Comparison of ENCODE assay signal across 18 cellular contexts in genomic region chrX:72569786-72570185, GRCh38. TPM values are rescaled to one million over a fixed set of nuclear protein-coding genes. Genes with fewer than 3 reads are reported as not detected.
A peak's percentile ranks its signal among the peaks of the same experiment; 100 is the strongest.
DNase-seq lines count a peak whose midpoint lies in the region; ATAC-seq and TF ChIP-seq lines count a peak whose summit lies in the region.
"Had no signal": no experiment of that assay in that cellular context is flagged by ENCODE, and none has a peak within 500 bp of the region (broad histone marks: within the 10 kb centered on the region; RNA-seq: fewer than 3 reads in every experiment).

No MANE protein-coding gene starts in this region.

- peaks cover 0 to 14% of the 10 kb centered on the region in 2 experiments for H3K27me3 ChIP-seq in mesenchymal stem cell (ENCODE audit: control insufficient read depth in 1 of 2, insufficient read depth in 1 of 2, low read length in 2 of 2)
- H3K27me3 ChIP-seq: BE2C, colonic mucosa, left lung, vagina had no signal

- H4K91ac ChIP-seq in mesenchymal stem cell (ENCODE audit: low read length): no peak overlapping the region

- TF ChIP-seq CTCF in LNCAP (IDR thresholded peaks at IDR 0.05): peak; percentile 22; the same call in 1 of the 2 replicates

- no peak overlapping the region for H2AFZ ChIP-seq in mesenchymal stem cell (ENCODE audit: low read depth, low read length)

- no peak overlapping the region for H3K27ac Mint-ChIP-seq in activated naive CD4-positive, alpha-beta T cell treated with anti-CD3 and anti-CD28 coated beads for 36 hours

- H3K27ac ChIP-seq in mesenchymal stem cell (ENCODE audit: low read length, poor library complexity, severe bottlenecking): no peak overlapping the region
- H3K27ac ChIP-seq: colonic mucosa, left lung, vagina had no signal

- H3K4me2 ChIP-seq in mesenchymal stem cell (ENCODE audit: low read length, poor library complexity, severe bottlenecking): no peak overlapping the region

- H2BK5ac ChIP-seq in mesenchymal stem cell (ENCODE audit: low read depth, low read length, poor library complexity, severe bottlenecking): no peak overlapping the region

- peaks cover 15% of the 10 kb centered on the region for H3K36me3 Mint-ChIP-seq in activated naive CD4-positive, alpha-beta T cell treated with anti-CD3 and anti-CD28 coated beads for 36 hours (ENCODE audit: low read depth)

- no peak overlapping the region for H3K4ac ChIP-seq in mesenchymal stem cell (ENCODE audit: low read depth in 1 of 2, low read length in 2 of 2)

- H2BK15ac ChIP-seq in mesenchymal stem cell (ENCODE audit: low read depth, poor library complexity, severe bottlenecking): no peak overlapping the region

- H2AK5ac ChIP-seq in mesenchymal stem cell (ENCODE audit: low read length, severe bottlenecking): no peak overlapping the region

- no peak overlapping the region for H3K14ac ChIP-seq in mesenchymal stem cell (ENCODE audit: low read length in 2 of 2)

- H3K9me3 Mint-ChIP-seq in activated naive CD4-positive, alpha-beta T cell treated with anti-CD3 and anti-CD28 coated beads for 36 hours: no peaks in the 10 kb centered on the region
- H3K9me3 Mint-ChIP-seq: neural crest cell had no signal

- peaks cover 2% of the 10 kb centered on the region for H3K79me1 ChIP-seq in mesenchymal stem cell (replicated peaks; ENCODE audit: low read length, poor library complexity, severe bottlenecking)

- H2BK12ac ChIP-seq in mesenchymal stem cell (ENCODE audit: low read length in 2 of 2): no peak overlapping the region

- no peak overlapping the region for H4K8ac ChIP-seq in mesenchymal stem cell (ENCODE audit: low read length)

- DNase-seq in activated naive CD4-positive, alpha-beta T cell treated with anti-CD3 and anti-CD28 coated beads for 36 hours: peak; percentile 40
- DNase-seq in activated naive CD4-positive, alpha-beta T cell (lab: John Stamatoyannopoulos, UW): no peak
- DNase-seq in astrocyte of the hippocampus (ENCODE audit: low read depth, low spot score) (peak; percentile 73), mesenchymal stem cell (peak; percentile 8), NCI-H2107 (lab: John Stamatoyannopoulos, UW) (no peak), SKM-1 (lab: John Stamatoyannopoulos, UW; ENCODE audit: unreplicated experiment) (no peak)
- DNase-seq: activated effector memory CD4-positive, alpha-beta T cell treated with anti-CD3 and anti-CD28 coated beads, Interleukin-2, amount 50 U/mL, for 16 hours; BE2C; colonic mucosa; GF-D8; left lung; NCI-H1105 treated with DMSO at 0.1 percent for 48 hours; NCI-H510A; SHP77 had no signal

- no peak overlapping the region for H3K4me3 ChIP-seq in mesenchymal stem cell (ENCODE audit: insufficient read depth in 1 of 2, low read depth in 1 of 2, low read length in 2 of 2)
- H3K4me3 ChIP-seq: colonic mucosa, left lung, vagina had no signal

- H3K4me1 ChIP-seq in mesenchymal stem cell (ENCODE audit: control insufficient read depth, insufficient read depth, low read depth, low read length): no peaks in the 10 kb centered on the region
- H3K4me1 ChIP-seq: BE2C, colonic mucosa, left lung had no signal

- no peak overlapping the region for H3K23ac ChIP-seq in mesenchymal stem cell (ENCODE audit: low read length in 2 of 2)

- WGBS in mesenchymal stem cell: 88% methylated on average over 2 of the region's 2 CpGs

- CTCF ChIA-PET in activated naive CD4-positive, alpha-beta T cell treated with anti-CD3 and anti-CD28 coated beads for 36 hours (lab: Charles Lee): interaction anchor here (0.8 kb wide), 1 partner anchor 9 kb away, joined by 3 read pairs; no protein-coding TSS in a partner anchor

- intact Hi-C loops in activated naive CD4-positive, alpha-beta T cell treated with anti-CD3 and anti-CD28 coated beads for 36 hours (cut with micrococcal nuclease): no loop called here

- H2BK120ac ChIP-seq in mesenchymal stem cell (ENCODE audit: low read depth, low read length): no peak overlapping the region

- H3K9ac ChIP-seq in mesenchymal stem cell (ENCODE audit: low read length): no peak overlapping the region

- H3K18ac ChIP-seq in mesenchymal stem cell (ENCODE audit: low read depth in 1 of 2, low read length in 2 of 2): no peak overlapping the region

- peaks cover 5 to 36% of the 10 kb centered on the region in 2 experiments for H3K36me3 ChIP-seq in mesenchymal stem cell (ENCODE audit: control insufficient read depth in 1 of 2, insufficient read depth in 2 of 2, low read depth in 1 of 2, low read length in 2 of 2)
- H3K36me3 ChIP-seq: BE2C, colonic mucosa had no signal

- ATAC-seq in HG02870 (IDR thresholded peaks at IDR 0.05; ENCODE audit: unreplicated experiment): no peak
- ATAC-seq: left lung had no signal

- no peak overlapping the region for H3K4me3 Mint-ChIP-seq in activated naive CD4-positive, alpha-beta T cell treated with anti-CD3 and anti-CD28 coated beads for 36 hours

- H3K9me3 ChIP-seq in mesenchymal stem cell (ENCODE audit: control insufficient read depth, low read length): no peaks in the 10 kb centered on the region
- H3K9me3 ChIP-seq: BE2C, colonic mucosa, left lung, vagina had no signal

- H3K27me3 Mint-ChIP-seq in activated naive CD4-positive, alpha-beta T cell treated with anti-CD3 and anti-CD28 coated beads for 36 hours (ENCODE audit: low read depth): no peaks in the 10 kb centered on the region

- peaks cover 7% of the 10 kb centered on the region for H3K4me1 Mint-ChIP-seq in activated naive CD4-positive, alpha-beta T cell treated with anti-CD3 and anti-CD28 coated beads for 36 hours (ENCODE audit: low read depth)

RNA-seq across cellular contexts. Expression of gene HDAC8, which starts 2.9 kb away (rescaled TPM):
- 10 to 100 TPM; 14.8 to 16.8 TPM for total RNA-seq in activated naive CD4-positive, alpha-beta T cell treated with anti-CD3 and anti-CD28 coated beads for 36 hours
- 15.0 TPM for polyA plus RNA-seq in mesenchymal stem cell (2013, experiment 1 of 2)
- 15.3 TPM for polyA plus RNA-seq in mesenchymal stem cell (2013, experiment 2 of 2)

Comparison
In these comparisons a context has a peak if more than half of its experiments do, and no peak if none do; other contexts are left out.
1. DNase-seq: peak in activated naive CD4-positive, alpha-beta T cell treated with anti-CD3 and anti-CD28 coated beads for 36 hours (single experiment), astrocyte of the hippocampus (single experiment) and mesenchymal stem cell (single experiment); none in activated naive CD4-positive, alpha-beta T cell (0 of 4), NCI-H2107 (single experiment) and SKM-1 (single experiment).